Comparison of ENCODE assay signal across 1 cellular context in genomic region chr7:140049339-140050024, GRCh38.
TF ChIP-seq lines count a peak whose summit lies in the region.

No MANE protein-coding gene starts in this region.

TF ChIP-seq in HepG2, 621 proteins besides CTCF, POLR2A, EP300 and RAD21 (continued from another document and continues in another):
- TF ChIP-seq, protein P1, sequence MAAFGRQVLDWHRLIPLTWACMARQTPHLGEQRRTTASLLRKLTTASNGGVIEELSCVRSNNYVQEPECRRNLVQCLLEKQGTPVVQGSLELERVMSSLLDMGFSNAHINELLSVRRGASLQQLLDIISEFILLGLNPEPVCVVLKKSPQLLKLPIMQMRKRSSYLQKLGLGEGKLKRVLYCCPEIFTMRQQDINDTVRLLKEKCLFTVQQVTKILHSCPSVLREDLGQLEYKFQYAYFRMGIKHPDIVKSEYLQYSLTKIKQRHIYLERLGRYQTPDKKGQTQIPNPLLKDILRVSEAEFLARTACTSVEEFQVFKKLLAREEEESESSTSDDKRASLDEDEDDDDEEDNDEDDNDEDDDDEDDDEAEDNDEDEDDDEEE (CRISPR knock-in tag; IDR thresholded peaks at IDR 0.05), result no peak
- TF ChIP-seq ZNF557 (CRISPR knock-in tag; IDR thresholded peaks at IDR 0.05) (no peak), AGO2 (optimal IDR thresholded peaks at IDR 0.05; ENCODE audit: low read depth, low read length) (no peak), ZSCAN20 (CRISPR knock-in tag; IDR thresholded peaks at IDR 0.05; ENCODE audit: borderline replicate concordance) (0 out of 2 replicates have a peak, but pooled peaks have one; percentile 18), IKZF4 (CRISPR knock-in tag; IDR thresholded peaks at IDR 0.05; ENCODE audit: borderline replicate concordance, low read depth, not compliant biosample characterization) (no peak), TBX2 (CRISPR knock-in tag; IDR thresholded peaks at IDR 0.05; ENCODE audit: borderline replicate concordance) (peak; percentile 98), ZNF235 (CRISPR knock-in tag; IDR thresholded peaks at IDR 0.05; ENCODE audit: borderline replicate concordance) (no peak), ZKSCAN8 (CRISPR knock-in tag; IDR thresholded peaks at IDR 0.05; ENCODE audit: borderline replicate concordance) (peak; percentile 87; the same call in 1 of the 2 replicates), CBFB (CRISPR knock-in tag; IDR thresholded peaks at IDR 0.05) (peak; percentile 38; the same call in 1 of the 2 replicates), KMT2B (CRISPR knock-in tag; IDR thresholded peaks at IDR 0.05) (0 out of 2 replicates have a peak, but pooled peaks have one; percentile 29), ISL2 (CRISPR knock-in tag; IDR thresholded peaks at IDR 0.05) (peak; percentile 96), ZNF780A (CRISPR knock-in tag; IDR thresholded peaks at IDR 0.05) (no peak), ZNF614 (CRISPR knock-in tag; IDR thresholded peaks at IDR 0.05; ENCODE audit: borderline replicate concordance) (peak; percentile 94), MLXIP (CRISPR knock-in tag; IDR thresholded peaks at IDR 0.05; ENCODE audit: borderline replicate concordance) (no peak), SP4 (CRISPR knock-in tag; IDR thresholded peaks at IDR 0.05) (peak; percentile 52), NCOR1 (IDR thresholded peaks at IDR 0.05; ENCODE audit: borderline replicate concordance, low read length) (peak; percentile 91), SMARCC2 (IDR thresholded peaks at IDR 0.05) (no peak), E2F1 (CRISPR knock-in tag; IDR thresholded peaks at IDR 0.05) (peak; percentile 69; the same call in 1 of the 2 replicates), IRF2 (CRISPR knock-in tag; IDR thresholded peaks at IDR 0.05) (peak; percentile 97), SMAD9 (CRISPR knock-in tag; IDR thresholded peaks at IDR 0.05) (no peak), ZNF674 (CRISPR knock-in tag; IDR thresholded peaks at IDR 0.05; ENCODE audit: low read depth) (no peak), ZC3H13 (CRISPR knock-in tag; IDR thresholded peaks at IDR 0.05) (no peak), DMTF1 (CRISPR knock-in tag; IDR thresholded peaks at IDR 0.05) (no peak), MYC (CRISPR knock-in tag; IDR thresholded peaks at IDR 0.05; ENCODE audit: borderline replicate concordance) (peak; percentile 40; the same call in 1 of the 2 replicates)
- TF ChIP-seq, protein P2, sequence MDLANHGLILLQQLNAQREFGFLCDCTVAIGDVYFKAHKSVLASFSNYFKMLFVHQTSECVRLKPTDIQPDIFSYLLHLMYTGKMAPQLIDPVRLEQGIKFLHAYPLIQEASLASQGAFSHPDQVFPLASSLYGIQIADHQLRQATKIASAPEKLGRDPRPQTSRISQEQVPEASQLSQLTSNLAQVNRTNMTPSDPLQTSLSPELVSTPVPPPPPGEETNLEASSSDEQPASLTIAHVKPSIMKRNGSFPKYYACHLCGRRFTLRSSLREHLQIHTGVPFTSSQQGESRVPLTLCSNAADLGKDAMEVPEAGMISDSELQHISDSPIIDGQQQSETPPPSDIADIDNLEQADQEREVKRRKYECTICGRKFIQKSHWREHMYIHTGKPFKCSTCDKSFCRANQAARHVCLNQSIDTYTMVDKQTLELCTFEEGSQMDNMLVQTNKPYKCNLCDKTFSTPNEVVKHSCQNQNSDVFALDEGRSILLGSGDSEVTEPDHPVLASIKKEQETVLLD (CRISPR knock-in tag; IDR thresholded peaks at IDR 0.05; ENCODE audit: low read depth), result no peak
- TF ChIP-seq, protein P3, sequence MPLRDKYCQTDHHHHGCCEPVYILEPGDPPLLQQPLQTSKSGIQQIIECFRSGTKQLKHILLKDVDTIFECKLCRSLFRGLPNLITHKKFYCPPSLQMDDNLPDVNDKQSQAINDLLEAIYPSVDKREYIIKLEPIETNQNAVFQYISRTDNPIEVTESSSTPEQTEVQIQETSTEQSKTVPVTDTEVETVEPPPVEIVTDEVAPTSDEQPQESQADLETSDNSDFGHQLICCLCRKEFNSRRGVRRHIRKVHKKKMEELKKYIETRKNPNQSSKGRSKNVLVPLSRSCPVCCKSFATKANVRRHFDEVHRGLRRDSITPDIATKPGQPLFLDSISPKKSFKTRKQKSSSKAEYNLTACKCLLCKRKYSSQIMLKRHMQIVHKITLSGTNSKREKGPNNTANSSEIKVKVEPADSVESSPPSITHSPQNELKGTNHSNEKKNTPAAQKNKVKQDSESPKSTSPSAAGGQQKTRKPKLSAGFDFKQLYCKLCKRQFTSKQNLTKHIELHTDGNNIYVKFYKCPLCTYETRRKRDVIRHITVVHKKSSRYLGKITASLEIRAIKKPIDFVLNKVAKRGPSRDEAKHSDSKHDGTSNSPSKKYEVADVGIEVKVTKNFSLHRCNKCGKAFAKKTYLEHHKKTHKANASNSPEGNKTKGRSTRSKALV (CRISPR knock-in tag; IDR thresholded peaks at IDR 0.05), result peak; percentile 78; the same call in 1 of the 2 replicates
- TF ChIP-seq, protein P4, sequence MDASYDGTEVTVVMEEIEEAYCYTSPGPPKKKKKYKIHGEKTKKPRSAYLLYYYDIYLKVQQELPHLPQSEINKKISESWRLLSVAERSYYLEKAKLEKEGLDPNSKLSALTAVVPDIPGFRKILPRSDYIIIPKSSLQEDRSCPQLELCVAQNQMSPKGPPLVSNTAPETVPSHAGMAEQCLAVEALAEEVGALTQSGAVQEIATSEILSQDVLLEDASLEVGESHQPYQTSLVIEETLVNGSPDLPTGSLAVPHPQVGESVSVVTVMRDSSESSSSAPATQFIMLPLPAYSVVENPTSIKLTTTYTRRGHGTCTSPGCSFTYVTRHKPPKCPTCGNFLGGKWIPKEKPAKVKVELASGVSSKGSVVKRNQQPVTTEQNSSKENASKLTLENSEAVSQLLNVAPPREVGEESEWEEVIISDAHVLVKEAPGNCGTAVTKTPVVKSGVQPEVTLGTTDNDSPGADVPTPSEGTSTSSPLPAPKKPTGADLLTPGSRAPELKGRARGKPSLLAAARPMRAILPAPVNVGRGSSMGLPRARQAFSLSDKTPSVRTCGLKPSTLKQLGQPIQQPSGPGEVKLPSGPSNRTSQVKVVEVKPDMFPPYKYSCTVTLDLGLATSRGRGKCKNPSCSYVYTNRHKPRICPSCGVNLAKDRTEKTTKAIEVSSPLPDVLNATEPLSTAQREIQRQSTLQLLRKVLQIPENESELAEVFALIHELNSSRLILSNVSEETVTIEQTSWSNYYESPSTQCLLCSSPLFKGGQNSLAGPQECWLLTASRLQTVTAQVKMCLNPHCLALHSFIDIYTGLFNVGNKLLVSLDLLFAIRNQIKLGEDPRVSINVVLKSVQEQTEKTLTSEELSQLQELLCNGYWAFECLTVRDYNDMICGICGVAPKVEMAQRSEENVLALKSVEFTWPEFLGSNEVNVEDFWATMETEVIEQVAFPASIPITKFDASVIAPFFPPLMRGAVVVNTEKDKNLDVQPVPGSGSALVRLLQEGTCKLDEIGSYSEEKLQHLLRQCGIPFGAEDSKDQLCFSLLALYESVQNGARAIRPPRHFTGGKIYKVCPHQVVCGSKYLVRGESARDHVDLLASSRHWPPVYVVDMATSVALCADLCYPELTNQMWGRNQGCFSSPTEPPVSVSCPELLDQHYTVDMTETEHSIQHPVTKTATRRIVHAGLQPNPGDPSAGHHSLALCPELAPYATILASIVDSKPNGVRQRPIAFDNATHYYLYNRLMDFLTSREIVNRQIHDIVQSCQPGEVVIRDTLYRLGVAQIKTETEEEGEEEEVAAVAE (CRISPR knock-in tag; IDR thresholded peaks at IDR 0.05; ENCODE audit: borderline replicate concordance), result 0 out of 2 replicates have a peak, but pooled peaks have one; percentile 40
- TF ChIP-seq, protein P5, sequence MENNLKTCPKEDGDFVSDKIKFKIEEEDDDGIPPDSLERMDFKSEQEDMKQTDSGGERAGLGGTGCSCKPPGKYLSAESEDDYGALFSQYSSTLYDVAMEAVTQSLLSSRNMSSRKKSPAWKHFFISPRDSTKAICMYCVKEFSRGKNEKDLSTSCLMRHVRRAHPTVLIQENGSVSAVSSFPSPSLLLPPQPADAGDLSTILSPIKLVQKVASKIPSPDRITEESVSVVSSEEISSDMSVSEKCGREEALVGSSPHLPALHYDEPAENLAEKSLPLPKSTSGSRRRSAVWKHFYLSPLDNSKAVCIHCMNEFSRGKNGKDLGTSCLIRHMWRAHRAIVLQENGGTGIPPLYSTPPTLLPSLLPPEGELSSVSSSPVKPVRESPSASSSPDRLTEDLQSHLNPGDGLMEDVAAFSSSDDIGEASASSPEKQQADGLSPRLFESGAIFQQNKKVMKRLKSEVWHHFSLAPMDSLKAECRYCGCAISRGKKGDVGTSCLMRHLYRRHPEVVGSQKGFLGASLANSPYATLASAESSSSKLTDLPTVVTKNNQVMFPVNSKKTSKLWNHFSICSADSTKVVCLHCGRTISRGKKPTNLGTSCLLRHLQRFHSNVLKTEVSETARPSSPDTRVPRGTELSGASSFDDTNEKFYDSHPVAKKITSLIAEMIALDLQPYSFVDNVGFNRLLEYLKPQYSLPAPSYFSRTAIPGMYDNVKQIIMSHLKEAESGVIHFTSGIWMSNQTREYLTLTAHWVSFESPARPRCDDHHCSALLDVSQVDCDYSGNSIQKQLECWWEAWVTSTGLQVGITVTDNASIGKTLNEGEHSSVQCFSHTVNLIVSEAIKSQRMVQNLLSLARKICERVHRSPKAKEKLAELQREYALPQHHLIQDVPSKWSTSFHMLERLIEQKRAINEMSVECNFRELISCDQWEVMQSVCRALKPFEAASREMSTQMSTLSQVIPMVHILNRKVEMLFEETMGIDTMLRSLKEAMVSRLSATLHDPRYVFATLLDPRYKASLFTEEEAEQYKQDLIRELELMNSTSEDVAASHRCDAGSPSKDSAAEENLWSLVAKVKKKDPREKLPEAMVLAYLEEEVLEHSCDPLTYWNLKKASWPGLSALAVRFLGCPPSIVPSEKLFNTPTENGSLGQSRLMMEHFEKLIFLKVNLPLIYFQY (CRISPR knock-in tag; IDR thresholded peaks at IDR 0.05; ENCODE audit: borderline replicate concordance), result peak; percentile 66
- TF ChIP-seq, protein P6, sequence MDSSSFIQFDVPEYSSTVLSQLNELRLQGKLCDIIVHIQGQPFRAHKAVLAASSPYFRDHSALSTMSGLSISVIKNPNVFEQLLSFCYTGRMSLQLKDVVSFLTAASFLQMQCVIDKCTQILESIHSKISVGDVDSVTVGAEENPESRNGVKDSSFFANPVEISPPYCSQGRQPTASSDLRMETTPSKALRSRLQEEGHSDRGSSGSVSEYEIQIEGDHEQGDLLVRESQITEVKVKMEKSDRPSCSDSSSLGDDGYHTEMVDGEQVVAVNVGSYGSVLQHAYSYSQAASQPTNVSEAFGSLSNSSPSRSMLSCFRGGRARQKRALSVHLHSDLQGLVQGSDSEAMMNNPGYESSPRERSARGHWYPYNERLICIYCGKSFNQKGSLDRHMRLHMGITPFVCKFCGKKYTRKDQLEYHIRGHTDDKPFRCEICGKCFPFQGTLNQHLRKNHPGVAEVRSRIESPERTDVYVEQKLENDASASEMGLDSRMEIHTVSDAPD (CRISPR knock-in tag; IDR thresholded peaks at IDR 0.05), result peak; percentile 83; the same call in 1 of the 2 replicates
